ENCODE assay signal across 1 cellular context in the genomic region with DNA sequence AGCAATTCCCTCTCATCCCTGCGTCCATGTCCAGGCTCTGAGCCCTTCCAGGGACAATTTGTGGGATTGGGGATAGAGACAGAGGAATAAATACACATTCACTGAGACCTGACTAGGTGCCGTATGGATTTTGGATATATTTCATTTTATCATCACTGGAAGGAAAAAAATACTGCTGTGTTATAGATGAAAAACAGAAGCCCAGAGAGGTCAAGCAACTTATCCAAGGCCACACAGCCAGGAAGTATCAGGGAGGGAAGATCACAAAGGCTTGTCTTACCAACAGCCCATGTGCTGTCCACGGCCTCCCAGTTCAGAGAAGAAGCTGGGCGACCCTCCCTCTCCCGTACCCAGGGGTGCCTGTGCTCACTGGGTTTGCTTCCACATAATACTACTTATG.
TF ChIP-seq lines count a peak whose summit lies in the region.

No MANE protein-coding gene starts in this region.

TF ChIP-seq in IMR-90, 13 proteins besides CTCF, POLR2A, EP300 and RAD21:
- TF ChIP-seq NFE2L2 (IDR thresholded peaks at IDR 0.05; ENCODE audit: low read depth, low read length), result no peak
